12 cellular contexts compared by ENCODE assay signal in the genomic region with DNA sequence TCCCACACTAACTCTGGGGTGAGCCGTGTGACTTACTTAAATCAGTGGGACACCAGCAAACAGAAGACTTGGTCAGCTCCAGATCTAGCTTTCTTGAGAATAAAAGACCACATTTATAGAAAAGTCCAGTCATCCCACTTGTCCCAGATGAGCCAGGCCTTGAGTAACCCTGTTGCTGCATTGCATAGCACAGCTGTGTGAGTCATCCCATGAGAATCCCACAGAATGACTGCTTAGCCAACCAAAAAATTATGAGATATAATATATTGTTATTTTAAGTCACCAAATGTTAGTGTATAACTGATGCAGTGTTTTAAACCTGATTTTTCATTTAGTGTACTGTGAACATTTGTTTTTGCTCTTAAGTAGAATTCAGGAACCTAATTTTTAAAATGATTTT.
DNase-seq lines count a peak whose midpoint lies in the region; ATAC-seq and TF ChIP-seq lines count a peak whose summit lies in the region.
"Had no signal": no experiment of that assay in that cellular context is flagged by ENCODE, and none has a peak within 500 bp of the region (broad histone marks: within the 10 kb centered on the region; RNA-seq: fewer than 3 reads in every experiment).

No MANE protein-coding gene starts in this region.

- H2AK5ac ChIP-seq in IMR-90 (ENCODE audit: low read depth, low read length), result no peak overlapping the region

- H3K79me1 ChIP-seq in IMR-90 (ENCODE audit: low read depth in 1 of 2, low read length in 2 of 2), result no peaks in the 10 kb centered on the region

- no peaks in the 10 kb centered on the region for H3K9me3 ChIP-seq in IMR-90 (ENCODE audit: control insufficient read depth, insufficient read depth, low read length)
- H3K9me3 ChIP-seq: neutrophil had no signal

- no TSS peak for BruUV-seq in IMR-90 (replicated peaks; lab: Mats Ljungman, UMichigan)

- DNase-seq in AG04449 (ENCODE audit: low read depth, low spot score) (peak; percentile 93), IMR-90 (peak; percentile 96), brain microvascular endothelial cell (peak; percentile 89), islet precursor cell (peak; percentile 76), HuH-7 (ENCODE audit: low spot score) (no peak), ureter (ENCODE audit: low spot score) (no peak)
- DNase-seq: NCI-H2081 treated with DMSO at 0.1 percent for 48 hours had no signal

- peak overlapping the region; percentile 14; the same call in 1 of the 2 replicates for H3K23ac ChIP-seq in IMR-90 (ENCODE audit: low read depth, low read length)

- H3K36me3 ChIP-seq in IMR-90 (ENCODE audit: control insufficient read depth, insufficient read depth, low read length), result no peaks in the 10 kb centered on the region
- H3K36me3 ChIP-seq in brain microvascular endothelial cell (replicated peaks), result no peaks in the 10 kb centered on the region
- H3K36me3 ChIP-seq: neutrophil had no signal

- peak overlapping the region; percentile 47 for H2AFZ ChIP-seq in IMR-90 (replicated peaks; ENCODE audit: low read length, poor library complexity)

- no peak overlapping the region for H3K9ac ChIP-seq in IMR-90 (ENCODE audit: low read depth, low read length)

- H3K4me2 ChIP-seq in IMR-90 (ENCODE audit: low read depth, low read length), result peak overlapping the region; percentile 51

- peak overlapping the region; percentile 35; the same call in 1 of the 2 replicates for H3K4ac ChIP-seq in IMR-90 (ENCODE audit: low read depth, low read length)

- POLR2A ChIA-PET in AG04449 (lab: Yijun Ruan, JAX), result no interaction called here
- POLR2A ChIA-PET in IMR-90 (lab: Charles Lee; ENCODE audit: unreplicated experiment), result no interaction called here

- dilution Hi-C loops in IMR-90 (cut with HindIII; ENCODE audit: low sequenced_read_pairs, unreplicated experiment), result no loop called here

- no peak overlapping the region for H2BK15ac ChIP-seq in IMR-90 (ENCODE audit: low read depth, low read length)

- H4K91ac ChIP-seq in IMR-90 (ENCODE audit: insufficient read depth, low read depth, low read length), result no peak overlapping the region

- H4K20me1 ChIP-seq in IMR-90 (ENCODE audit: insufficient read depth, low read length), result no peaks in the 10 kb centered on the region; the same call in 1 of the 2 replicates

- in situ Hi-C loops in IMR-90 (cut with MboI; ENCODE audit: low sequenced_read_pairs), result no loop called here
- in situ Hi-C loops in brain microvascular endothelial cell (cut with HindIII; ENCODE audit: low pct_ligation_motif_present, low sequenced_read_pairs), result no loop called here

- H3K14ac ChIP-seq in IMR-90 (replicated peaks; ENCODE audit: low read depth, low read length), result 0 out of 2 replicates have a peak overlapping the region, but pooled peaks have one; percentile 5

- H3K27me3 ChIP-seq in IMR-90 (ENCODE audit: control insufficient read depth, insufficient read depth, low read length), result no peaks in the 10 kb centered on the region
- no peaks in the 10 kb centered on the region for H3K27me3 ChIP-seq in brain microvascular endothelial cell (replicated peaks)
- H3K27me3 ChIP-seq: neutrophil had no signal

- H2BK5ac ChIP-seq in IMR-90 (ENCODE audit: low read depth, low read length, poor library complexity, severe bottlenecking), result peak overlapping the region; percentile 87

- no peak for TF ChIP-seq RAD21 in IMR-90 (IDR thresholded peaks at IDR 0.05; ENCODE audit: low read length)

- peak overlapping the region; percentile 67 for H2BK120ac ChIP-seq in IMR-90 (ENCODE audit: low read depth, low read length)

- H3K27ac ChIP-seq in IMR-90 (ENCODE audit: insufficient read depth, low read length) (peak overlapping the region; percentile 98; the same call in 1 of the 2 replicates), brain microvascular endothelial cell (peak overlapping the region; percentile 57)
- H3K27ac ChIP-seq: C4-2B, neutrophil had no signal

- no peaks in the 10 kb centered on the region for H3K4me1 ChIP-seq in IMR-90 (ENCODE audit: control insufficient read depth, insufficient read depth, low read length)

- no peak for TF ChIP-seq CTCF in AG04449 (IDR thresholded peaks at IDR 0.05; ENCODE audit: insufficient read depth, low read length, missing control alignments)
- no peak for TF ChIP-seq CTCF in IMR-90 (conservative IDR thresholded peaks at IDR 0.05; ENCODE audit: low read depth, low read length)
- no peak for TF ChIP-seq CTCF in brain microvascular endothelial cell (IDR thresholded peaks at IDR 0.05; ENCODE audit: low read depth, low read length, missing control alignments)

- H4K8ac ChIP-seq in IMR-90 (ENCODE audit: low read depth in 2 of 2, low read length in 2 of 2), result peak overlapping the region in 1 of 2 experiments; percentile 92; a peak in 2 of 4 replicates

- intact Hi-C loops in IMR-90 (cut with micrococcal nuclease), result loop anchor here (10.0 kb wide), 1 partner anchor 524 kb away; no protein-coding TSS in a partner anchor

- H3K4me3 ChIP-seq in AG04449 (ENCODE audit: low read depth, low read length) (no peak overlapping the region), IMR-90 (ENCODE audit: insufficient read depth, low read depth, low read length) (no peak overlapping the region), brain microvascular endothelial cell (ENCODE audit: low read depth, low read length) (no peak overlapping the region)
- H3K4me3 ChIP-seq: GM12878 had no signal

- no CpG with 5 or more reads among the region's 1 CpG for WGBS in IMR-90 (ENCODE audit: extremely low coverage in 2 of 2, insufficient read length in 1 of 2), 2 experiments

- no peaks in the 10 kb centered on the region; the same call in 1 of the 2 replicates for H3K9me1 ChIP-seq in IMR-90 (ENCODE audit: insufficient read depth, low read length)

- TF ChIP-seq POLR2A in IMR-90 (IDR thresholded peaks at IDR 0.05; ENCODE audit: low read depth, low read length), result no peak

- H3K56ac ChIP-seq in IMR-90 (ENCODE audit: extremely low read depth, insufficient read depth, low read length), result no peak overlapping the region

- no peak overlapping the region for H2AK9ac ChIP-seq in IMR-90 (replicated peaks; ENCODE audit: low read depth, low read length, poor library complexity)

- peak overlapping the region; percentile 52 for H2BK20ac ChIP-seq in IMR-90 (ENCODE audit: low read depth, low read length)

- H3K18ac ChIP-seq in IMR-90 (ENCODE audit: low read depth, low read length), result peak overlapping the region; percentile 97

- peak; percentile 94 for ATAC-seq in IMR-90 (ENCODE audit: low read depth)
- no peak for ATAC-seq in GM19023 (IDR thresholded peaks at IDR 0.05; ENCODE audit: unreplicated experiment)
- no peak for ATAC-seq in GM19351 (IDR thresholded peaks at IDR 0.05; ENCODE audit: unreplicated experiment)
- ATAC-seq: GM12878 had no signal

- CTCF ChIA-PET in AG04449 (lab: Yijun Ruan, JAX), result no interaction called here
- CTCF ChIA-PET in IMR-90 (lab: Yijun Ruan, JAX), result interaction anchor here (0.6 kb wide), 1 partner anchor 173 kb away, joined by 3 read pairs; no protein-coding TSS in a partner anchor

- peak overlapping the region; percentile 65 for H4K5ac ChIP-seq in IMR-90 (ENCODE audit: low read depth, low read length)

TF ChIP-seq in IMR-90, 13 proteins besides CTCF, POLR2A, EP300 and RAD21:
- TF ChIP-seq CEBPB (IDR thresholded peaks at IDR 0.05; ENCODE audit: low read depth, low read length), result peak; percentile 98
- TF ChIP-seq NFE2L2 (IDR thresholded peaks at IDR 0.05; ENCODE audit: low read depth, low read length), result peak; percentile 80
- TF ChIP-seq MXI1 (IDR thresholded peaks at IDR 0.05; ENCODE audit: borderline replicate concordance, low read depth, low read length), result no peak
- TF ChIP-seq RFX5 (IDR thresholded peaks at IDR 0.05; ENCODE audit: low read depth, low read length), result no peak
- TF ChIP-seq BHLHE40 (IDR thresholded peaks at IDR 0.05; ENCODE audit: low read depth, low read length), result peak; percentile 46; the same call in 1 of the 2 replicates
- TF ChIP-seq FOS (IDR thresholded peaks at IDR 0.05; ENCODE audit: low read depth, low read length), result peak; percentile 98

Comparison
In these comparisons a context has a peak if more than half of its experiments do, and no peak if none do; other contexts are left out.
1. DNase-seq: peak in AG04449 (single experiment), IMR-90 (single experiment), brain microvascular endothelial cell (single experiment) and islet precursor cell (single experiment); none in HuH-7 (single experiment) and ureter (single experiment).